In the genomic region with DNA sequence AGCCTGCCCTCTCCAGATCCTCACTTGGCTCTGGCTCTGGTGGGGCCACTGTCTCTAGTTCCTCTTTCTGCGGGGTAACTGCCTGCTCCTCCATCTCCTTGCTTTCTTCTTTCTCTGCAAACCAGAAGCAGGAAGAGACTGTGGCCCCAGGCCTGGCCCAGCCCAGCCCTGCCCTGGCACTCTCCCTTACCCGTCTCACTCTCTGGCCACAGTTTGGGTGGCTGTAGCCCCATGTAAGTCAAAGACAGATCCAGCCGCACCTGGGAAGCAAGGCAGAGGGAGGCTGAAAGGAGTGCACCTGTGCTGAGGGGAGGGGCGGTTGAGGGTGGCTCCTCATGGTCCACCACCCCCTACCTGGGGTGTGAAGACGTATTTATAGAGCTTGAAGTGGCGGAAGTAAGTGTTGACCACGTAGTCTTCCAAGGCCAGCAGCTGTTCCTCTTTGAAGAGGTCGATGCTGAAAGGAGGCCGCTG, we compare ENCODE assay signal across 1 cellular context.
TF ChIP-seq lines count a peak whose summit lies in the region.

No MANE protein-coding gene starts in this region.

TF ChIP-seq in GM12878, 131 proteins besides CTCF, POLR2A, EP300 and RAD21:
- TF ChIP-seq SRF (IDR thresholded peaks at IDR 0.05; ENCODE audit: low read depth in 2 of 2, low read length in 2 of 2) (no peak), SPI1 (IDR thresholded peaks at IDR 0.05; ENCODE audit: borderline replicate concordance, insufficient read depth, low read depth, low read length) (peak; percentile 43; the same call in 1 of the 2 replicates), POLR2AphosphoS2 (IDR thresholded peaks at IDR 0.05; ENCODE audit: low read depth, low read length) (0 out of 2 replicates have a peak, but pooled peaks have one; percentile 23)
